In the genomic region with DNA sequence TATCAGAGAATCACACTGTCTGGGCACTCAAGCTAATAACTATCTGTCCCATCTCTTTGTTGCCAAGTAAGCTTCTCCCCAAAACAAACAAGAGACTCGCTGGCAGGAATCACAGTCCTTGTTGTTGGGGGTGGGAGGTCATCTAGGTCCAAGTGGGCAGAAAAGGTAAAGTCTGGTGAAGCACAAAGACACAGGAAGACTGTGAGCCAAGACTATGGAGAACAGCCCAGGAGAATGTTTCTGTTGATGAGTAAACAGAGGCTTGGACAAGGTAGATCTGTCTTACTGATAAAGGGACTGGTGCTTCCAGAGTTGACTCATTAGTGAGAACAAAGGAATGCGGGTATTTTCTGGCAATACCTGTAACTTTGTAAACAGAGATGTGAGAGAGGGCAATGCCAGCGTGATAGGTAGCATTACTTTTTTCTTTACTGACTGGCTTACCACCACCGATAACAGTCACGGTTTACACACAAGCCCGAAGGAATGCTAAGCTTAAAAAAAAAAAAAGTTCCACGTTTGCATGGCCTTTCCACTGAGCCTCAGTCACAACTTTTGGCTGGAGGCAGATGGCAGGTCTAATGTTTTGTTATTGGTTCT, we compare ENCODE assay signal across 13 cellular contexts. TPM values are rescaled to one million over a fixed set of nuclear protein-coding genes. Genes with fewer than 3 reads are reported as not detected.
DNase-seq lines count a peak whose midpoint lies in the region; ATAC-seq, FAIRE-seq and TF ChIP-seq lines count a peak whose summit lies in the region.
"Had no signal": no experiment of that assay in that cellular context is flagged by ENCODE, and none has a peak within 500 bp of the region (broad histone marks: within the 10 kb centered on the region; RNA-seq: fewer than 3 reads in every experiment).

No MANE protein-coding gene starts in this region.

- intact Hi-C loops in pancreas (cut with DNase I): no loop called here

- DNase-seq in DMS53 (lab: John Stamatoyannopoulos, UW) (peak; percentile 62), NCI-H69 (lab: John Stamatoyannopoulos, UW) (peak; percentile 29), epithelial cell of esophagus (ENCODE audit: low read depth) (peak; percentile 97), pancreas (peak in 2 of 6 donors; percentile 13 to 23), amniotic stem cell (lab: John Stamatoyannopoulos, UW) (no peak), NCI-H1092 (lab: John Stamatoyannopoulos, UW) (no peak)
- DNase-seq in stimulated activated CD4-positive, alpha-beta T cell treated with anti-CD3 and anti-CD28 coated beads, Interleukin-2, amount 100 ng/mL, for 48 hours: no peak
- DNase-seq: activated CD4-positive, alpha-beta T cell treated with anti-CD3 and anti-CD28 coated beads for 4 hours; activated naive CD8-positive, alpha-beta T cell treated with anti-CD3 and anti-CD28 coated beads, Interleukin-2, amount 10 ng/mL, durations not matched to agents 7 days and 5 days; CD8-positive, alpha-beta T cell; erythroblast; NCI-H1105 had no signal

- no peaks in the 10 kb centered on the region for H3K27me3 ChIP-seq in pancreas

- WGBS in pancreas, 2 donors: 15 to 17% methylated on average over 7 of the region's 7 CpGs

- ATAC-seq in pancreas (peak; percentile 79 to 88 (median 83)), HG02588 (IDR thresholded peaks at IDR 0.05; ENCODE audit: unreplicated experiment) (no peak)
- ATAC-seq: CD8-positive, alpha-beta T cell had no signal

- H3K36me3 ChIP-seq in pancreas: no peaks in the 10 kb centered on the region

- TF ChIP-seq CTCF in epithelial cell of esophagus (IDR thresholded peaks at IDR 0.05; ENCODE audit: insufficient read depth, low read depth, low read length, missing control alignments) (no peak), pancreas (IDR thresholded peaks at IDR 0.05) (no peak)

- H3K27ac ChIP-seq in pancreas: peak overlapping the region; percentile 13 to 72 (median 50)

- FAIRE-seq in pancreas (lab: Jason Lieb, UNC): no peak

- H3K4me3 ChIP-seq in epithelial cell of esophagus (ENCODE audit: low read length) (no peak overlapping the region), pancreas (no peak overlapping the region)

- H3K4me1 ChIP-seq in pancreas: peaks cover 8 to 9% (median 9%) of the 10 kb centered on the region in 3 donors

- no peaks in the 10 kb centered on the region for H3K9me3 ChIP-seq in pancreas

RNA-seq across cellular contexts. Expression of a gene that starts 11.5 kb away (rescaled TPM):
- 1 to 10 TPM; 1.1 to 7.0 (median 3.3) TPM for total RNA-seq in pancreas
- polyA plus RNA-seq in pancreas: 1 to 10 TPM; 4.4 to 5.1 TPM

Comparison
In these comparisons a context has a peak if more than half of its experiments do, and no peak if none do; other contexts are left out.
1. DNase-seq: peak in DMS53 (single experiment), NCI-H69 (single experiment) and epithelial cell of esophagus (single experiment); none in amniotic stem cell (single experiment), stimulated activated CD4-positive, alpha-beta T cell treated with anti-CD3 and anti-CD28 coated beads, Interleukin-2, amount 100 ng/mL, for 48 hours (0 of 2) and NCI-H1092 (single experiment).